8 cellular contexts compared by ENCODE assay signal in the genomic region with DNA sequence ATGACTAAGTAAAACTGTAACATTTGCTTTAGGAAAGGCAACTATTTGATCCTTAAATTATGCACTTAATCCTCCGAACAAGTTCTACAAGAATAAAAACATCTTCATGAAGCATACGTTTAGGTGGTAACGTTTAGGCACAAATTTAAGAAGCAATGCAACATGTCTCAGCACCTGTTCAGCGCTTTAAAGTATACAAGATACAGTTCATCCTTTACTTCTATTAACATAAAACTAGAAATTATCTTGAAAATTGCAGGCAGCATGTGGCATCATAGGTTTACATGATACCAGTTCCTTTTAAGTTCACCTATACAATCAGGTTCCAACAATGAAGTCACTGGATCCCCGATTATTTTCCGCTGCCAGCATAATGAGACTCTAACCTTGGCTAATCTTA. TPM values are rescaled to one million over a fixed set of nuclear protein-coding genes. Genes with fewer than 3 reads are reported as not detected.
DNase-seq lines count a peak whose midpoint lies in the region; ATAC-seq, FAIRE-seq and TF ChIP-seq lines count a peak whose summit lies in the region.

No MANE protein-coding gene starts in this region.

- peak overlapping the region; percentile 90 for H3K9ac ChIP-seq in keratinocyte (ENCODE audit: control insufficient read depth, extremely low read depth, insufficient read depth, low read length)

- no peak overlapping the region for H3K27ac Mint-ChIP-seq in activated CD8-positive, alpha-beta T cell treated with anti-CD3 and anti-CD28 coated beads for 36 hours
- H3K27ac Mint-ChIP-seq in type B pancreatic cell = peak overlapping the region; percentile 74

- intact Hi-C loops in cardiac septum (cut with DNase I) = no loop called here
- intact Hi-C loops in activated CD8-positive, alpha-beta T cell treated with anti-CD3 and anti-CD28 coated beads for 36 hours (cut with micrococcal nuclease) = no loop called here

- no peaks in the 10 kb centered on the region for H3K27me3 ChIP-seq in cardiac muscle cell
- H3K27me3 ChIP-seq in keratinocyte (ENCODE audit: control insufficient read depth, extremely low read depth, insufficient read depth, low read length) = no peaks in the 10 kb centered on the region

- peak overlapping the region; percentile 90 for H3K4me3 Mint-ChIP-seq in activated CD8-positive, alpha-beta T cell treated with anti-CD3 and anti-CD28 coated beads for 36 hours
- peak overlapping the region; percentile 95 for H3K4me3 Mint-ChIP-seq in type B pancreatic cell

- ATAC-seq in activated CD8-positive, alpha-beta T cell treated with anti-CD3 and anti-CD28 coated beads for 36 hours = no peak
- no peak for ATAC-seq in GM18907 (IDR thresholded peaks at IDR 0.05; ENCODE audit: unreplicated experiment)

- H3K79me2 ChIP-seq in keratinocyte (ENCODE audit: control insufficient read depth, insufficient read depth, low read length) = peaks cover 40% of the 10 kb centered on the region

- H3K9me3 ChIP-seq in cardiac muscle cell (ENCODE audit: low read depth) (no peaks in the 10 kb centered on the region), keratinocyte (ENCODE audit: control insufficient read depth, low read depth, low read length) (no peaks in the 10 kb centered on the region)

- H3K36me3 ChIP-seq in cardiac muscle cell (no peaks in the 10 kb centered on the region), keratinocyte (ENCODE audit: control insufficient read depth in 2 of 2, extremely low read depth in 1 of 2, insufficient read depth in 2 of 2, low read length in 2 of 2) (no peaks in the 10 kb centered on the region)

- CTCF ChIA-PET in activated CD8-positive, alpha-beta T cell treated with anti-CD3 and anti-CD28 coated beads for 36 hours (lab: Charles Lee) = no interaction called here

- peaks cover 4% of the 10 kb centered on the region for H3K4me1 ChIP-seq in cardiac muscle cell (ENCODE audit: low read depth)
- H3K4me1 ChIP-seq in keratinocyte (ENCODE audit: control insufficient read depth, extremely low read depth, insufficient read depth, low read length) = peaks cover 11% of the 10 kb centered on the region

- H3K36me3 Mint-ChIP-seq in activated CD8-positive, alpha-beta T cell treated with anti-CD3 and anti-CD28 coated beads for 36 hours (ENCODE audit: low read depth) = peaks cover 24% of the 10 kb centered on the region
- H3K36me3 Mint-ChIP-seq in type B pancreatic cell = peaks cover 17% of the 10 kb centered on the region

- peaks cover 19% of the 10 kb centered on the region for H3K4me1 Mint-ChIP-seq in activated CD8-positive, alpha-beta T cell treated with anti-CD3 and anti-CD28 coated beads for 36 hours (ENCODE audit: low read depth)
- peaks cover 19% of the 10 kb centered on the region for H3K4me1 Mint-ChIP-seq in type B pancreatic cell (ENCODE audit: unreplicated experiment)

- TF ChIP-seq CTCF in cardiac muscle cell (IDR thresholded peaks at IDR 0.05; ENCODE audit: low read depth, low read length) = no peak
- no peak for TF ChIP-seq CTCF in activated CD8-positive, alpha-beta T cell treated with anti-CD3 and anti-CD28 coated beads for 36 hours (IDR thresholded peaks at IDR 0.05)
- no peak for TF ChIP-seq CTCF in keratinocyte (optimal IDR thresholded peaks at IDR 0.05 in 1 of 3, IDR thresholded peaks at IDR 0.05 in 1 of 3, conservative IDR thresholded peaks at IDR 0.05 in 1 of 3; ENCODE audit: extremely low read depth in 1 of 3, insufficient read depth in 2 of 3, low read length in 3 of 3)
- no peak for TF ChIP-seq CTCF in type B pancreatic cell (conservative IDR thresholded peaks at IDR 0.05)

- dilution Hi-C loops in keratinocyte (cut with MboI; ENCODE audit: extremely low pct_ligation_motif_present, low sequenced_read_pairs) = no loop called here

- H4K20me1 ChIP-seq in keratinocyte (ENCODE audit: control insufficient read depth, extremely low read depth, insufficient read depth, low read length) = no peaks in the 10 kb centered on the region

- peak overlapping the region; percentile 62 for H2AFZ ChIP-seq in keratinocyte (ENCODE audit: control insufficient read depth, low read length)

- H3K27me3 Mint-ChIP-seq in activated CD8-positive, alpha-beta T cell treated with anti-CD3 and anti-CD28 coated beads for 36 hours = no peaks in the 10 kb centered on the region
- no peaks in the 10 kb centered on the region for H3K27me3 Mint-ChIP-seq in type B pancreatic cell

- H3K4me3 ChIP-seq in cardiac muscle cell (peak overlapping the region; percentile 57), keratinocyte (ENCODE audit: control insufficient read depth in 2 of 3, extremely low read depth in 1 of 3, insufficient read depth in 2 of 3, low read depth in 1 of 3, low read length in 3 of 3) (peak overlapping the region; percentile 55 to 87 (median 73))

- H3K9me3 Mint-ChIP-seq in activated CD8-positive, alpha-beta T cell treated with anti-CD3 and anti-CD28 coated beads for 36 hours = no peaks in the 10 kb centered on the region
- H3K9me3 Mint-ChIP-seq in type B pancreatic cell = no peaks in the 10 kb centered on the region

- H3K27ac ChIP-seq in cardiac muscle cell (no peak overlapping the region), keratinocyte (ENCODE audit: control insufficient read depth, insufficient read depth, low read length) (peak overlapping the region; percentile 78)

- peak overlapping the region; percentile 75 for H3K4me2 ChIP-seq in keratinocyte (ENCODE audit: control insufficient read depth, extremely low read depth, insufficient read depth, low read depth, low read length)

- POLR2A ChIA-PET in activated CD8-positive, alpha-beta T cell treated with anti-CD3 and anti-CD28 coated beads for 36 hours (lab: Charles Lee) = interaction anchor here (0.9 kb wide), 1 partner anchor 27 kb away, joined by 3 read pairs; no protein-coding TSS in a partner anchor

- DNase-seq in cardiac muscle cell (ENCODE audit: low read depth in 1 of 2, low spot score in 1 of 2) (no peak), cardiac septum (ENCODE audit: low spot score) (no peak), keratinocyte (ENCODE audit: low read depth, low spot score) (no peak), type B pancreatic cell (ENCODE audit: extremely low spot score, unreplicated experiment) (no peak), MV-4-11 (lab: John Stamatoyannopoulos, UW) (no peak)
- no peak for DNase-seq in activated CD8-positive, alpha-beta T cell treated with anti-CD3 and anti-CD28 coated beads for 36 hours
- DNase-seq in effector CD8-positive, alpha-beta T cell (lab: John Stamatoyannopoulos, UW) = no peak

- FAIRE-seq in keratinocyte (lab: Jason Lieb, UNC) = no peak

- H3K9me1 ChIP-seq in keratinocyte (ENCODE audit: control insufficient read depth, extremely low read depth, insufficient read depth, low read length) = no peaks in the 10 kb centered on the region

RNA-seq across cellular contexts. Expression of gene PLA2G12A, which starts 1.5 kb away (rescaled TPM):
- total RNA-seq in cardiac muscle cell (35.9 and 52.5 TPM in 2 replicates), cardiac septum (37.7 TPM), type B pancreatic cell (ENCODE audit: low replicate concordance) (39.3 and 44.0 TPM in 2 replicates)
- polyA plus RNA-seq in cardiac muscle cell (82.6 and 96.9 TPM in 2 replicates), keratinocyte (14.8 to 80.8 TPM (median 63.7 TPM) in 3 replicates)
- 10 to 100 TPM; 32.0 to 35.6 TPM for total RNA-seq in activated CD8-positive, alpha-beta T cell treated with anti-CD3 and anti-CD28 coated beads for 36 hours
- 12.6 TPM for polyA plus RNA-seq in keratinocyte (2011; ENCODE audit: low read depth)
- polyA plus RNA-seq in keratinocyte (2011; cell fraction: cytosol; rRNA removed) = 28.4 and 33.2 TPM in 2 replicates
- polyA plus RNA-seq in keratinocyte (2011; cell fraction: nucleus; rRNA removed) = 12.8 and 49.0 TPM in 2 replicates
- polyA plus RNA-seq in keratinocyte (2012; ENCODE audit: low replicate concordance) = 9.9 and 33.9 TPM in 2 replicates
- 61.3 to 124 TPM (median 85.5 TPM) in 3 replicates for polyA minus RNA-seq in keratinocyte
- 37.6 TPM for polyA minus RNA-seq in keratinocyte (2011; cell fraction: cytosol; rRNA and poly(A)+ RNA removed)
- polyA minus RNA-seq in keratinocyte (2011; cell fraction: nucleus; rRNA and poly(A)+ RNA removed) = 10.9 and 45.8 TPM in 2 replicates

RNA-seq across cellular contexts. Expression of gene CASP6, which starts 25.1 kb away (rescaled TPM):
- total RNA-seq in cardiac muscle cell (23.4 and 28.9 TPM in 2 replicates), cardiac septum (3.8 TPM), type B pancreatic cell (ENCODE audit: low replicate concordance) (41.9 and 49.9 TPM in 2 replicates)
- polyA plus RNA-seq in cardiac muscle cell (45.6 and 47.1 TPM in 2 replicates), keratinocyte (44.6 to 52.7 TPM (median 52.0 TPM) in 3 replicates)
- 10 to 100 TPM; 19.1 to 28.3 TPM for total RNA-seq in activated CD8-positive, alpha-beta T cell treated with anti-CD3 and anti-CD28 coated beads for 36 hours
- 14.8 TPM for polyA plus RNA-seq in keratinocyte (2011; ENCODE audit: low read depth)
- polyA plus RNA-seq in keratinocyte (2011; cell fraction: cytosol; rRNA removed) = 27.4 and 65.5 TPM in 2 replicates
- polyA plus RNA-seq in keratinocyte (2011; cell fraction: nucleus; rRNA removed) = 31.3 and 33.1 TPM in 2 replicates
- 12.7 and 23.9 TPM in 2 replicates for polyA plus RNA-seq in keratinocyte (2012; ENCODE audit: low replicate concordance)
- polyA minus RNA-seq in keratinocyte = 6.5 to 59.2 TPM (median 43.1 TPM) in 3 replicates
- polyA minus RNA-seq in keratinocyte (2011; cell fraction: cytosol; rRNA and poly(A)+ RNA removed) = 32.0 TPM
- 5.9 and 10.9 TPM in 2 replicates for polyA minus RNA-seq in keratinocyte (2011; cell fraction: nucleus; rRNA and poly(A)+ RNA removed)
